In the genomic region with DNA sequence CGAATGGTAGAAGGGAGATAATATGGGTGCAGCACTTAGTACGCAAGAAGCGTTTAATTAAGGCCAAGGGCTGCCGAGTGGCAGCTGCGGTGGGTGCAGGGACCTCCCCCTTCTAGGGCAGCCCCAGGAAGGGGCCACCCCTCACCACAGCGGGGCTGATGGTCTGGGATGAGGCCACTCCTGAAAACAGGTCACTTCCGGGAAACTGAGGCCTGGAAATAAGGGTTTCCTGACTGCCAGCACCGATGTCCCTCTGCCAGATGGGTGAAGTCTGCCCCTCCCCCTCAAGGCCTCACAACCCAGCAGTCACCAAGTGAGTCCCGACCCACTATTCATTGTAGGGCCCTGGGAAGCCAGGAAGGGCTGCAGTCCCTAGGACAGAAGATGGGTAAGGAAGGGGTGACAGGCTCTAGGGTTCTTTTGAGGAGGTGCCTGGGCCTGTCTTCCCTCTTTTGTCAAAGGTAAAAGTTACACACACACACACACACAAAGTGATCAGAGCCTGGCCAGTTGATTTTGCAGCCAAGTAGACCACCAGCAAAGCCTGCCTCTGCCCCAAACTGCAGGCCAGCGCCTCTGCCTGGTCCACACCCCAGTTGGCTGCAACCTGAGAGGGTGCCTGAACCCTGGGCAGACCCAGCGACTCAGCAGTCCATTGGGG, we compare ENCODE assay signal across 8 cellular contexts. TPM values are rescaled to one million over a fixed set of nuclear protein-coding genes. Genes with fewer than 3 reads are reported as not detected.
DNase-seq lines count a peak whose midpoint lies in the region; ATAC-seq, FAIRE-seq and TF ChIP-seq lines count a peak whose summit lies in the region.

No MANE protein-coding gene starts in this region.

- peak overlapping the region; percentile 88 for H3K27ac Mint-ChIP-seq in activated naive CD8-positive, alpha-beta T cell treated with anti-CD3 and anti-CD28 coated beads, Interleukin-2, amount 50 U/mL, for 24 hours

- peaks cover 11% of the 10 kb centered on the region for H3K36me3 Mint-ChIP-seq in activated naive CD8-positive, alpha-beta T cell treated with anti-CD3 and anti-CD28 coated beads, Interleukin-2, amount 50 U/mL, for 24 hours (ENCODE audit: low read depth)

- peak overlapping the region; percentile 73 for H3K4me3 Mint-ChIP-seq in activated naive CD8-positive, alpha-beta T cell treated with anti-CD3 and anti-CD28 coated beads, Interleukin-2, amount 50 U/mL, for 24 hours

- no peak for FAIRE-seq in kidney (lab: Jason Lieb, UNC)

- H3K9ac ChIP-seq in kidney (ENCODE audit: low read length in 2 of 2): peak overlapping the region; percentile 72

- peaks cover 84% of the 10 kb centered on the region for H3K4me1 Mint-ChIP-seq in activated naive CD8-positive, alpha-beta T cell treated with anti-CD3 and anti-CD28 coated beads, Interleukin-2, amount 50 U/mL, for 24 hours

- no peaks in the 10 kb centered on the region for H3K9me3 ChIP-seq in kidney (ENCODE audit: control insufficient read depth in 1 of 2, low read length in 2 of 2)

- no peak for TF ChIP-seq CTCF in kidney (IDR thresholded peaks at IDR 0.05; ENCODE audit: borderline replicate concordance, extremely low read depth, insufficient read depth)

- H3K27me3 Mint-ChIP-seq in activated naive CD8-positive, alpha-beta T cell treated with anti-CD3 and anti-CD28 coated beads, Interleukin-2, amount 50 U/mL, for 24 hours: no peaks in the 10 kb centered on the region

- H3K27ac ChIP-seq in kidney (ENCODE audit: low read depth in 2 of 2, low read length in 2 of 2): peak overlapping the region; percentile 91
- H3K27ac ChIP-seq in substantia nigra (ENCODE audit: low read depth, low read length, poor library complexity, severe bottlenecking): peak overlapping the region; percentile 93

- no peaks in the 10 kb centered on the region for H3K9me3 Mint-ChIP-seq in activated naive CD8-positive, alpha-beta T cell treated with anti-CD3 and anti-CD28 coated beads, Interleukin-2, amount 50 U/mL, for 24 hours

- ATAC-seq in activated naive CD8-positive, alpha-beta T cell treated with anti-CD3 and anti-CD28 coated beads, Interleukin-2, amount 50 U/mL, for 24 hours: peak; percentile 30

- DNase-seq in NCI-H748 (lab: John Stamatoyannopoulos, UW; ENCODE audit: unreplicated experiment) (peak; percentile 94), NCI-H748 treated with DMSO at 0.1 percent for 48 hours (lab: John Stamatoyannopoulos, UW) (no peak), HUDEP-2 (lab: John Stamatoyannopoulos, UW; ENCODE audit: unreplicated experiment in 76 of 76) (peak in 47 of 76 experiments; percentile 22 to 91 (median 72)), kidney (no peak), substantia nigra (lab: John Stamatoyannopoulos, UW) (peak in 13 of 49 donors; percentile 39 to 77 (median 56)), OCI-M2 (lab: John Stamatoyannopoulos, UW; ENCODE audit: unreplicated experiment) (no peak), NCI-H146 (lab: John Stamatoyannopoulos, UW) (no peak)
- DNase-seq in activated naive CD8-positive, alpha-beta T cell treated with anti-CD3 and anti-CD28 coated beads, Interleukin-2, amount 50 U/mL, for 24 hours: peak; percentile 62

- intact Hi-C loops in kidney (cut with DNase I): no loop called here

- peaks cover 0 to under 1% of the 10 kb centered on the region in 2 donors for H3K36me3 ChIP-seq in kidney (ENCODE audit: control insufficient read depth in 1 of 2, insufficient read depth in 2 of 2, low read length in 2 of 2)

- peaks cover 37 to 60% of the 10 kb centered on the region in 2 donors for H3K4me1 ChIP-seq in kidney (ENCODE audit: control insufficient read depth in 1 of 2, insufficient read depth in 1 of 2, low read depth in 1 of 2, low read length in 2 of 2)

- peak overlapping the region; percentile 23 to 56 for H3K4me3 ChIP-seq in kidney (ENCODE audit: low read length in 2 of 2)

RNA-seq across cellular contexts. Expression of a gene that starts 12.5 kb away (rescaled TPM):
- total RNA-seq in kidney: 48.3 TPM
- polyA plus RNA-seq in kidney (ENCODE audit: insufficient read depth, low read depth, low replicate concordance): 37.6 TPM

Comparison
In these comparisons a context has a peak if more than half of its experiments do, and no peak if none do; other contexts are left out.
1. DNase-seq: peak in NCI-H748 (single experiment), HUDEP-2 (47 of 76) and activated naive CD8-positive, alpha-beta T cell treated with anti-CD3 and anti-CD28 coated beads, Interleukin-2, amount 50 U/mL, for 24 hours (single experiment); none in NCI-H748 treated with DMSO at 0.1 percent for 48 hours (single experiment), kidney (single experiment), OCI-M2 (single experiment) and NCI-H146 (single experiment).